22 cellular contexts compared by ENCODE assay signal in genomic region chrX:13994104-13994503, GRCh38. TPM values are rescaled to one million over a fixed set of nuclear protein-coding genes. Genes with fewer than 3 reads are reported as not detected.
DNase-seq lines count a peak whose midpoint lies in the region; TF ChIP-seq lines count a peak whose summit lies in the region.
"Had no signal": no experiment of that assay in that cellular context is flagged by ENCODE, and none has a peak within 500 bp of the region (broad histone marks: within the 10 kb centered on the region; RNA-seq: fewer than 3 reads in every experiment).

No MANE protein-coding gene starts in this region.

- TF ChIP-seq EP300 in tibial nerve (IDR thresholded peaks at IDR 0.05) = no peak

- H3K36me3 ChIP-seq in tibial nerve = no peaks in the 10 kb centered on the region
- H3K36me3 ChIP-seq: BLaER1, heart right ventricle, lower lobe of right lung, ovary, right atrium auricular region, spleen, transverse colon had no signal

- peaks cover 0 to 4% (median 0%) of the 10 kb centered on the region in 4 donors for H3K4me1 ChIP-seq in tibial nerve
- H3K4me1 ChIP-seq: BLaER1, heart right ventricle, lower lobe of right lung, right atrium auricular region, spleen, transverse colon had no signal

- 51 to 64% methylated on average over 7 of the region's 7 CpGs for WGBS in tibial nerve, 2 donors

- DNase-seq in anterior cingulate cortex (lab: John Stamatoyannopoulos, UW) = peak in 54 of 58 donors; percentile 3 to 82 (median 46)
- DNase-seq in fibroblast of mammary gland (ENCODE audit: low read depth) = peak; percentile 29
- peak; percentile 70 for DNase-seq in midbrain (lab: John Stamatoyannopoulos, UW)
- DNase-seq in superior temporal gyrus (ENCODE audit: extremely low spot score) = peak; percentile 78
- DNase-seq in amniotic stem cell (lab: John Stamatoyannopoulos, UW) = no peak
- no peak for DNase-seq in tibial nerve (ENCODE audit: low spot score in 2 of 2)
- no peak for DNase-seq in NCI-H2081 (lab: John Stamatoyannopoulos, UW)
- DNase-seq in NCI-H748 treated with DMSO at 0.1 percent for 48 hours (lab: John Stamatoyannopoulos, UW) = no peak
- DNase-seq: activated CD4-positive, alpha-beta memory T cell treated with anti-CD3 and anti-CD28 coated beads for 36 hours; activated CD4-positive, CD25-positive, alpha-beta regulatory T cell treated with anti-CD3 and anti-CD28 coated beads, Interleukin-2, amount 50 U/mL, for 72 hours; activated T-cell treated with anti-CD3 and anti-CD28 coated beads, Interleukin-2, amount 50 U/mL, for 72 hours; effector CD4-positive, alpha-beta T cell; heart right ventricle; lower lobe of right lung; NCI-H1048; ovary; SHP77 treated with DMSO at 0.1 percent for 48 hours; spleen; stimulated activated CD8-positive, alpha-beta memory T cell treated with anti-CD3 and anti-CD28 coated beads, Interleukin-4, amount 100 ng/mL, for 48 hours; transverse colon had no signal

- H3K27ac ChIP-seq in tibial nerve = peak overlapping the region in 1 of 4 donors; percentile 3
- H3K27ac ChIP-seq: BLaER1, heart right ventricle, lower lobe of right lung, ovary, right atrium auricular region, spleen, transverse colon had no signal

- no peak for TF ChIP-seq CTCF in fibroblast of mammary gland (conservative IDR thresholded peaks at IDR 0.05; ENCODE audit: control insufficient read depth, insufficient read depth, low read depth, low read length)
- TF ChIP-seq CTCF in tibial nerve (IDR thresholded peaks at IDR 0.05) = no peak

- H3K27me3 ChIP-seq in tibial nerve = no peaks in the 10 kb centered on the region
- H3K27me3 ChIP-seq: ovary, right atrium auricular region, spleen, transverse colon had no signal

- H3K4me3 ChIP-seq in fibroblast of mammary gland (ENCODE audit: control insufficient read depth, low read depth, low read length) = no peak overlapping the region
- H3K4me3 ChIP-seq in tibial nerve = no peak overlapping the region
- H3K4me3 ChIP-seq: BLaER1, heart right ventricle, lower lobe of right lung, ovary, right atrium auricular region, spleen, transverse colon had no signal

- H3K9me3 ChIP-seq in tibial nerve = no peaks in the 10 kb centered on the region
- H3K9me3 ChIP-seq: BLaER1, heart right ventricle, lower lobe of right lung, ovary, right atrium auricular region, spleen, transverse colon had no signal

- TF ChIP-seq POLR2A in tibial nerve (IDR thresholded peaks at IDR 0.05) = no peak

RNA-seq across cellular contexts. Expression of gene GEMIN8, which starts 35.6 kb away (rescaled TPM):
- total RNA-seq in tibial nerve = 10 to 100 TPM; 27.8 to 41.4 (median 37.9) TPM

Comparison
In these comparisons a context has a peak if more than half of its experiments do, and no peak if none do; other contexts are left out.
1. DNase-seq: peak in anterior cingulate cortex (54 of 58), fibroblast of mammary gland (single experiment), midbrain (single experiment) and superior temporal gyrus (single experiment); none in amniotic stem cell (single experiment), tibial nerve (0 of 2), NCI-H2081 (0 of 2) and NCI-H748 treated with DMSO at 0.1 percent for 48 hours (single experiment).